ENCODE assay signal across 14 cellular contexts in the genomic region with DNA sequence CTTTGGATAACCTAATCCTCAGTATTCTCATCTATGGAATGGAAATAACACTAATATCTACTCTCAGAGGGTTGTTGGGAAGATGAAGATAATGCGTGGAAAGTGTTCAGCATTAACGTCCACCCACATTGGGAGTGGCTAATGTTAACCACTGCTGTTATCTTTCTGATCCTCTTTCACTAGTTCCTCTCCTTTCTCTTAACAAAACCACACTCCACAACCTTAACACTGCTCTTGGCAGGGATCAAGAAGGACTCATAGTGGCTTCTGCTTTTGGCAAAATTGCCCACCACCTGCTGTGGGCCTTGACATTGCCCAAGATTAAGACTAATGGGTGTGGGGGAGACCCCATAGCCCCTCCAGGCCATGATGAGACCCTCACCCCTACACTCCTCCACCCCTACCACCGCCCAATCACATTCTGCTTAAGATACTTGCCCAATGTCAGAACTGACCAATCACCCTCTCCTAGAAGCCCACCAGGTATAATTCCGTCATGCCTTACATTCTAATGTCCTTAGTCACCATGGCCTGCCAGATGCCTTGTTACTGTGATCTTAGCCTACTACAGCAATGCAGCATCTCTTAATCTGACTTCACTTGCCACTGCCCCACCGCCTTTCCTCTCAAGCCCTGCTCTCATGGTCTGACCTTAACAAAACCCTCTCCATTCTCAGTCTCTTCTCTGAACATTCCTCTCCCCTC. TPM values are rescaled to one million over a fixed set of nuclear protein-coding genes. Genes with fewer than 3 reads are reported as not detected.
DNase-seq lines count a peak whose midpoint lies in the region; ATAC-seq, FAIRE-seq and TF ChIP-seq lines count a peak whose summit lies in the region.
"Had no signal": no experiment of that assay in that cellular context is flagged by ENCODE, and none has a peak within 500 bp of the region (broad histone marks: within the 10 kb centered on the region; RNA-seq: fewer than 3 reads in every experiment).

No MANE protein-coding gene starts in this region.

- FAIRE-seq in RCC 7860 (lab: Jason Lieb, UNC): no peak
- FAIRE-seq: bronchial epithelial cell had no signal

- H3K4me3 ChIP-seq in HL-60 (replicated peaks; ENCODE audit: insufficient read depth, low read length) (no peak overlapping the region), choroid plexus epithelial cell (ENCODE audit: low read depth, low read length) (no peak overlapping the region), osteoblast (ENCODE audit: insufficient read depth, low read length) (no peak overlapping the region), testis (no peak overlapping the region)
- H3K4me3 ChIP-seq: heart left ventricle had no signal

- H3K27me3 ChIP-seq in HL-60 (ENCODE audit: insufficient read depth, poor library complexity, severe bottlenecking) (no peaks in the 10 kb centered on the region), osteoblast (ENCODE audit: insufficient read depth, low read length) (no peaks in the 10 kb centered on the region), testis (no peaks in the 10 kb centered on the region)
- H3K27me3 ChIP-seq: heart left ventricle had no signal

- intact Hi-C loops in testis (cut with DNase I; ENCODE audit: low total_unique reads): no loop called here

- TF ChIP-seq POLR2A in testis (IDR thresholded peaks at IDR 0.05): no peak

- 79 to 88% methylated on average over 5 of the region's 5 CpGs for WGBS in testis, 2 donors

- H3K36me3 ChIP-seq in osteoblast (ENCODE audit: insufficient read depth, low read length) (peaks cover 23% of the 10 kb centered on the region), testis (ENCODE audit: low read depth, missing control alignments) (no peaks in the 10 kb centered on the region)

- peaks cover 8% of the 10 kb centered on the region for H3K79me2 ChIP-seq in osteoblast (ENCODE audit: insufficient read depth, low read length)

- H4K20me1 ChIP-seq in osteoblast (ENCODE audit: insufficient read depth, low read length): no peaks in the 10 kb centered on the region

- H3K27ac ChIP-seq in HL-60 (replicated peaks) (peak overlapping the region; percentile 38; the same call in 1 of the 2 replicates), osteoblast (ENCODE audit: low read depth, low read length) (no peak overlapping the region), testis (no peak overlapping the region)
- H3K27ac ChIP-seq: heart left ventricle had no signal

- no peak overlapping the region for H3K4me2 ChIP-seq in osteoblast (ENCODE audit: insufficient read depth, low read length)

- no peaks in the 10 kb centered on the region for H3K9me3 ChIP-seq in osteoblast (ENCODE audit: low read depth, low read length)
- H3K9me3 ChIP-seq in testis: no peaks in the 10 kb centered on the region
- H3K9me3 ChIP-seq: heart left ventricle had no signal

- DNase-seq in HL-60 (ENCODE audit: low read depth in 1 of 2, low spot score in 1 of 2): peak in 1 of 2 experiments; percentile 63
- DNase-seq in RCC 7860 (ENCODE audit: low spot score): peak; percentile 55
- DNase-seq in choroid plexus epithelial cell (ENCODE audit: low read depth): peak; percentile 65
- DNase-seq in osteoblast (ENCODE audit: insufficient read length, low spot score, missing footprints): peak; percentile 5
- no peak for DNase-seq in testis
- DNase-seq: activated effector memory CD4-positive, alpha-beta T cell treated with anti-CD3 and anti-CD28 coated beads, Interleukin-2, amount 50 U/mL, for 16 hours; heart left ventricle; NCI-H187 treated with DMSO at 0.1 percent for 48 hours; substantia nigra had no signal

- H3K4me1 ChIP-seq in osteoblast (ENCODE audit: insufficient read depth, low read length) (peaks cover 42% of the 10 kb centered on the region), testis (peaks cover 8% of the 10 kb centered on the region)

- ATAC-seq in HG03378 (IDR thresholded peaks at IDR 0.05; ENCODE audit: unreplicated experiment): no peak
- no peak for ATAC-seq in GM18861 (IDR thresholded peaks at IDR 0.05; ENCODE audit: unreplicated experiment)
- ATAC-seq: heart left ventricle, left lobe of liver had no signal

- TF ChIP-seq CTCF in HL-60 (IDR thresholded peaks at IDR 0.05; ENCODE audit: insufficient read depth, low read length) (no peak), choroid plexus epithelial cell (conservative IDR thresholded peaks at IDR 0.05; ENCODE audit: low read depth, low read length) (no peak), osteoblast (IDR thresholded peaks at IDR 0.05; ENCODE audit: extremely low read depth, low read depth, low read length) (no peak), testis (IDR thresholded peaks at IDR 0.05) (no peak)

- H2AFZ ChIP-seq in osteoblast (ENCODE audit: low read length): no peak overlapping the region

RNA-seq across cellular contexts. Expression of gene DHCR24, which starts 27.2 kb away (rescaled TPM):
- 151 and 168 TPM in 2 replicates for total RNA-seq in osteoblast
- 10 to 100 TPM; 48.5 to 75.7 TPM for total RNA-seq in testis
- 127 TPM for polyA plus RNA-seq in testis (ENCODE audit: insufficient read depth, low read depth, low replicate concordance)

RNA-seq across cellular contexts. Expression of gene TTC22, which starts 58.7 kb away (rescaled TPM):
- total RNA-seq in osteoblast (not detected in 2 replicates), testis (1 to 10 TPM in 1 of 2 donors, under 1 TPM in 1; 0.94 to 2.4 TPM)
- polyA plus RNA-seq in testis (ENCODE audit: insufficient read depth, low read depth, low replicate concordance): 1.7 TPM
- total RNA-seq: SK-MEL-5 had no signal
